Comparison of ENCODE assay signal across 1 cellular context in genomic region chr12:50520345-50520744, GRCh38.
TF ChIP-seq lines count a peak whose summit lies in the region.

No MANE protein-coding gene starts in this region.

TF ChIP-seq in liver, 16 proteins besides CTCF, POLR2A, EP300 and RAD21 (continued from another document):
- TF ChIP-seq MAX (IDR thresholded peaks at IDR 0.05) (no peak), GABPA (IDR thresholded peaks at IDR 0.05 in 1 of 2, conservative IDR thresholded peaks at IDR 0.05 in 1 of 2) (no peak)
